In genomic region chr5:181191526-181192336, GRCh38 we compare ENCODE assay signal across 1 cellular context.
TF ChIP-seq lines count a peak whose summit lies in the region.

No MANE protein-coding gene starts in this region.

TF ChIP-seq in K562, 482 proteins besides CTCF, POLR2A, EP300 and RAD21 (continued from another document and continues in another):
- 0 out of 2 replicates have a peak, but pooled peaks have one; percentile 53 for TF ChIP-seq PREB (CRISPR knock-in tag; IDR thresholded peaks at IDR 0.05)
- peak; percentile 83 for TF ChIP-seq ZNF764 (CRISPR knock-in tag; IDR thresholded peaks at IDR 0.05; ENCODE audit: low read depth)
- no peak for TF ChIP-seq TAF15 (IDR thresholded peaks at IDR 0.05; ENCODE audit: low read depth, low read length)
- peak; percentile 46; the same call in 1 of the 2 replicates for TF ChIP-seq CHD2 (IDR thresholded peaks at IDR 0.05; ENCODE audit: low read depth, low read length)
- TF ChIP-seq MITF (IDR thresholded peaks at IDR 0.05): no peak; the same call in 1 of the 2 replicates
- TF ChIP-seq POLR2AphosphoS2 (IDR thresholded peaks at IDR 0.05; ENCODE audit: low read length): no peak
- TF ChIP-seq ZFP91 (CRISPR knock-in tag; IDR thresholded peaks at IDR 0.05): no peak
- no peak for TF ChIP-seq TRIM28 (IDR thresholded peaks at IDR 0.05)
- peak; percentile 98; the same call in 1 of the 2 replicates for TF ChIP-seq KAT7 (CRISPR knock-in tag; IDR thresholded peaks at IDR 0.05; ENCODE audit: borderline replicate concordance)
- TF ChIP-seq TARDBP (IDR thresholded peaks at IDR 0.05): peak; percentile 86
- TF ChIP-seq ZFP30 (CRISPR knock-in tag; IDR thresholded peaks at IDR 0.05; ENCODE audit: borderline replicate concordance): 0 out of 2 replicates have a peak, but pooled peaks have one; percentile 23
- TF ChIP-seq BCLAF1 (IDR thresholded peaks at IDR 0.05; ENCODE audit: borderline replicate concordance in 1 of 2, control insufficient read depth in 1 of 2, low read depth in 2 of 2, low read length in 1 of 2): peak in 1 of 2 experiments; percentile 82; a peak in 1 of 4 replicates
- 0 out of 4 replicates have a peak, but pooled peaks of 1 of the 2 experiments have one; percentile 5 for TF ChIP-seq TEAD1 (CRISPR knock-in tag; IDR thresholded peaks at IDR 0.05)
- peak; percentile 92 for TF ChIP-seq AFF4 (CRISPR knock-in tag; IDR thresholded peaks at IDR 0.05)
- TF ChIP-seq E2F6 (IDR thresholded peaks at IDR 0.05; ENCODE audit: borderline replicate concordance in 1 of 2, extremely low read depth in 1 of 2, insufficient read depth in 1 of 2, insufficient read length in 1 of 2, low read depth in 1 of 2, low read length in 1 of 2, poor library complexity in 1 of 2, severe bottlenecking in 1 of 2): peak; percentile 71 to 87
- peak; percentile 74 for TF ChIP-seq ZBTB7A (IDR thresholded peaks at IDR 0.05; ENCODE audit: borderline replicate concordance, control insufficient read depth, low read depth, low read length)
- peak; percentile 30; the same call in 1 of the 2 replicates for TF ChIP-seq EGR1 (conservative IDR thresholded peaks at IDR 0.05)
- TF ChIP-seq ZBTB9 (CRISPR knock-in tag; IDR thresholded peaks at IDR 0.05): peak; percentile 95
- TF ChIP-seq RBM15 (IDR thresholded peaks at IDR 0.05; ENCODE audit: insufficient read depth, low read length): no peak
- TF ChIP-seq ATF3 (IDR thresholded peaks at IDR 0.05): no peak
- TF ChIP-seq ATF3 (CRISPR knock-in tag; conservative IDR thresholded peaks at IDR 0.05): no peak
- TF ChIP-seq TEAD4 (IDR thresholded peaks at IDR 0.05; ENCODE audit: low read length): peak; percentile 71; the same call in 1 of the 2 replicates
- no peak for TF ChIP-seq TEAD4 (CRISPR knock-in tag; IDR thresholded peaks at IDR 0.05; ENCODE audit: borderline replicate concordance)
- TF ChIP-seq FOXP1 (CRISPR knock-in tag; IDR thresholded peaks at IDR 0.05): peak; percentile 96; the same call in 1 of the 2 replicates
- TF ChIP-seq, protein P1, sequence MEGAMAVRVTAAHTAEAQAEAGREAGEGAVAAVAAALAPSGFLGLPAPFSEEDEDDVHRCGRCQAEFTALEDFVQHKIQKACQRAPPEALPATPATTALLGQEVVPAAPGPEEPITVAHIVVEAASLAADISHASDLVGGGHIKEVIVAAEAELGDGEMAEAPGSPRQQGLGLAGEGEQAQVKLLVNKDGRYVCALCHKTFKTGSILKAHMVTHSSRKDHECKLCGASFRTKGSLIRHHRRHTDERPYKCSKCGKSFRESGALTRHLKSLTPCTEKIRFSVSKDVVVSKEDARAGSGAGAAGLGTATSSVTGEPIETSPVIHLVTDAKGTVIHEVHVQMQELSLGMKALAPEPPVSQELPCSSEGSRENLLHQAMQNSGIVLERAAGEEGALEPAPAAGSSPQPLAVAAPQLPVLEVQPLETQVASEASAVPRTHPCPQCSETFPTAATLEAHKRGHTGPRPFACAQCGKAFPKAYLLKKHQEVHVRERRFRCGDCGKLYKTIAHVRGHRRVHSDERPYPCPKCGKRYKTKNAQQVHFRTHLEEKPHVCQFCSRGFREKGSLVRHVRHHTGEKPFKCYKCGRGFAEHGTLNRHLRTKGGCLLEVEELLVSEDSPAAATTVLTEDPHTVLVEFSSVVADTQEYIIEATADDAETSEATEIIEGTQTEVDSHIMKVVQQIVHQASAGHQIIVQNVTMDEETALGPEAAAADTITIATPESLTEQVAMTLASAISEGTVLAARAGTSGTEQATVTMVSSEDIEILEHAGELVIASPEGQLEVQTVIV (CRISPR knock-in tag; IDR thresholded peaks at IDR 0.05; ENCODE audit: borderline replicate concordance): no peak
- TF ChIP-seq CBX2 (IDR thresholded peaks at IDR 0.05; ENCODE audit: insufficient read depth, low read length, poor library complexity, severe bottlenecking): no peak
- TF ChIP-seq CSDE1 (IDR thresholded peaks at IDR 0.05): no peak
- TF ChIP-seq HES1 (IDR thresholded peaks at IDR 0.05; ENCODE audit: low read depth): 0 out of 2 replicates have a peak, but pooled peaks have one; percentile 30
- TF ChIP-seq OTX1 (CRISPR knock-in tag; IDR thresholded peaks at IDR 0.05): peak; percentile 83; the same call in 1 of the 2 replicates
- peak; percentile 87 for TF ChIP-seq FUS (optimal IDR thresholded peaks at IDR 0.05; ENCODE audit: low read depth, low read length)
- peak; percentile 71 to 95 for TF ChIP-seq HDAC1 (IDR thresholded peaks at IDR 0.05)
- peak; percentile 90 for TF ChIP-seq CCNT2 (IDR thresholded peaks at IDR 0.05; ENCODE audit: borderline replicate concordance, extremely low read depth, insufficient read length, low read depth, low read length)
- peak; percentile 90 to 93 for TF ChIP-seq ETV6 (IDR thresholded peaks at IDR 0.05; ENCODE audit: borderline replicate concordance in 1 of 2, low read depth in 2 of 2, low read length in 1 of 2)
- no peak for TF ChIP-seq ETV6 (CRISPR knock-in tag; IDR thresholded peaks at IDR 0.05; ENCODE audit: borderline replicate concordance)
- TF ChIP-seq SIN3A (IDR thresholded peaks at IDR 0.05; ENCODE audit: borderline replicate concordance in 2 of 2, control insufficient read depth in 1 of 2, low read depth in 2 of 2, low read length in 2 of 2): peak; percentile 56 to 80; a peak in 2 of 4 replicates
- peak; percentile 11; the same call in 1 of the 2 replicates for TF ChIP-seq JUN (IDR thresholded peaks at IDR 0.05; ENCODE audit: borderline replicate concordance, low read depth, low read length)
- TF ChIP-seq JUN (CRISPR knock-in tag; IDR thresholded peaks at IDR 0.05; ENCODE audit: borderline replicate concordance): no peak; the same call in 1 of the 2 replicates
- TF ChIP-seq E2F1 (CRISPR knock-in tag; IDR thresholded peaks at IDR 0.05): peak; percentile 96
